In the genomic region with DNA sequence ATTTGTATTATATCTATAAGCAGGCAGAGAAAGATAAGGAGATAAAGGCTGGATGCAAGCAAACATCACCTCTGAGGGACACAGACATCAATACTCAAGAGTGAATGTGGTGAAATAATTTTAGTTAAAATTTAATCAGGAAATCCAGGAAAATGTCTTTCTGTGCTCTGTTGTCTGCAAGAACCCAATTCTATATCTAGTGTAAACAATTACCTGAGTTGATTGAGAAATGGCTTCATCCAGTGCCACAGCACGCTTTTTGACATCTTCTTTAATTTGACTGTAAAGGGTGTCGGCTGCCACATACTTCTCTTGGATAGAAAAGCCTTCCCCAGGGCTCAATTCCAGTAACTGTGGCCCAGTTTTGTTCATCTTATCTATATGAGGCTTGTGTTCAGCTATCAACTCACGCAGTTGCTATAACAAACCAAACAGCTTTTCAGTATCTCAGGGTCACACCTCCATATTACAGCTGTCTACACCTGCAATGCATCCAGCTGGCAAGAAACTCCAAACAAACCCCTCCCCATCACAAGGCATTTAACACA, we compare ENCODE assay signal across 17 cellular contexts.
DNase-seq lines count a peak whose midpoint lies in the region; ATAC-seq, FAIRE-seq and TF ChIP-seq lines count a peak whose summit lies in the region.
"Had no signal": no experiment of that assay in that cellular context is flagged by ENCODE, and none has a peak within 500 bp of the region (broad histone marks: within the 10 kb centered on the region; RNA-seq: fewer than 3 reads in every experiment).

No MANE protein-coding gene starts in this region.

- H3K36me3 ChIP-seq in K562 (ENCODE audit: control insufficient read depth, insufficient read depth, low read length) (peaks cover 3% of the 10 kb centered on the region; the same call in 1 of the 3 replicates), right atrium auricular region (peaks cover 28% of the 10 kb centered on the region), tibial artery (peaks cover 43 to 68% (median 48%) of the 10 kb centered on the region in 3 donors)

- H3K9me3 ChIP-seq in K562 (replicated peaks; ENCODE audit: control insufficient read depth, insufficient read depth, low read depth, low read length) (no peaks in the 10 kb centered on the region), right atrium auricular region (no peaks in the 10 kb centered on the region), tibial artery (no peaks in the 10 kb centered on the region)
- H3K9me3 ChIP-seq: SJCRH30 had no signal

- no peaks in the 10 kb centered on the region for H3K79me2 ChIP-seq in K562 (ENCODE audit: control insufficient read depth, insufficient read depth, low read length)

- H3K9ac ChIP-seq in K562 (ENCODE audit: insufficient read depth in 1 of 2, low read depth in 2 of 2, low read length in 2 of 2), result no peak overlapping the region

- WGBS in K562 (ENCODE audit: insufficient coverage, low coverage, missing lambda C conversion rate), result 7% methylated on average over 3 of the region's 3 CpGs

- H3K27ac ChIP-seq in K562 (ENCODE audit: extremely low read depth, low read depth, low read length), result no peak overlapping the region
- peak overlapping the region; percentile 50 to 72 for H3K27ac ChIP-seq in right atrium auricular region
- peak overlapping the region; percentile 16 to 24 for H3K27ac ChIP-seq in tibial artery
- H3K27ac ChIP-seq: C4-2B, foreskin keratinocyte, SJCRH30 had no signal

- peak; percentile 85 for FAIRE-seq in K562 (lab: Jason Lieb, UNC)
- FAIRE-seq: astrocyte had no signal

- no peak for TF ChIP-seq POLR2A in K562 (conservative IDR thresholded peaks at IDR 0.05)

- no TSS peak for BruUV-seq in K562 (replicated peaks; lab: Mats Ljungman, UMichigan)

- peak; percentile 80 for ATAC-seq in K562
- ATAC-seq in GM18907 (IDR thresholded peaks at IDR 0.05; ENCODE audit: unreplicated experiment), result no peak
- ATAC-seq in HG03565 (IDR thresholded peaks at IDR 0.05; ENCODE audit: unreplicated experiment), result no peak
- no peak for ATAC-seq in HG03175 (IDR thresholded peaks at IDR 0.05; ENCODE audit: unreplicated experiment)
- ATAC-seq: foreskin keratinocyte had no signal

- intact Hi-C loops in K562 (cut with micrococcal nuclease), result no loop called here
- intact Hi-C loops in tibial artery (cut with DNase I; ENCODE audit: low total_unique reads), result no loop called here

- no peaks in the 10 kb centered on the region for H3K27me3 ChIP-seq in K562 (ENCODE audit: control insufficient read depth in 2 of 2, insufficient read depth in 2 of 2, low read length in 2 of 2)
- no peaks in the 10 kb centered on the region for H3K27me3 ChIP-seq in right atrium auricular region
- H3K27me3 ChIP-seq in tibial artery, result no peaks in the 10 kb centered on the region
- H3K27me3 ChIP-seq: foreskin keratinocyte, SJCRH30 had no signal

- TF ChIP-seq CTCF in K562 (IDR thresholded peaks at IDR 0.05 in 2 of 3, conservative IDR thresholded peaks at IDR 0.05 in 1 of 3; ENCODE audit: insufficient read depth in 2 of 3, low read depth in 1 of 3, low read length in 3 of 3) (no peak), right atrium auricular region (IDR thresholded peaks at IDR 0.05) (no peak), tibial artery (IDR thresholded peaks at IDR 0.05) (no peak)

- no peak overlapping the region for H2AFZ ChIP-seq in K562 (ENCODE audit: low read depth, low read length)

- CTCF ChIA-PET in K562 (lab: Yijun Ruan, JAX; ENCODE audit: low intra/inter-chr PET ratio), result no interaction called here

- peak; percentile 55 for DNase-seq in NCI-H2081 treated with DMSO at 0.1 percent for 48 hours (lab: John Stamatoyannopoulos, UW)
- DNase-seq in K562 (ENCODE audit: extremely low read depth in 1 of 4, low spot score in 3 of 4), result peak; percentile 29 to 75 (median 49)
- DNase-seq in right atrium auricular region (ENCODE audit: low spot score), result no peak
- no peak for DNase-seq in tibial artery
- DNase-seq: activated CD4-positive, alpha-beta T cell treated with anti-CD3 and anti-CD28 coated beads, Interleukin-2, amount 50 U/mL, for 48 hours; foreskin keratinocyte; H9; NCI-H187 treated with DMSO at 0.1 percent for 48 hours; NK-92 treated with Interleukin-12 subunit alpha and Interleukin-12 subunit beta, amount 100 ng/mL, for 24 hours; SJCRH30; stimulated activated CD4-positive, alpha-beta T cell treated with anti-CD3 and anti-CD28 coated beads, Interleukin-15, amount 100 ng/mL, for 24 hours; T1000 had no signal

- H3K4me3 ChIP-seq in K562 (no peak overlapping the region), right atrium auricular region (no peak overlapping the region), tibial artery (no peak overlapping the region)
- H3K4me3 ChIP-seq: SJCRH30 had no signal

- POLR2A ChIA-PET in K562 (lab: Yijun Ruan, JAX), result interaction anchor here (1.0 to 1.4 kb wide), 2 partner anchors 9 to 28 kb away, joined by 3 to 5 read pairs; no protein-coding TSS in a partner anchor

- peak; percentile 73 for TF ChIP-seq EP300 in K562 (IDR thresholded peaks at IDR 0.05; ENCODE audit: low read length)

- no peak for TF ChIP-seq RAD21 in K562 (CRISPR knock-in tag; conservative IDR thresholded peaks at IDR 0.05 in 1 of 2, IDR thresholded peaks at IDR 0.05 in 1 of 2)

- in situ Hi-C loops in K562 (cut with MboI), result no loop called here

- H3K4me2 ChIP-seq in K562 (ENCODE audit: insufficient read depth, low read length), result peak overlapping the region; percentile 32; the same call in 1 of the 2 replicates

- H4K20me1 ChIP-seq in K562 (replicated peaks; ENCODE audit: control insufficient read depth, insufficient read depth, low read length), result no peaks in the 10 kb centered on the region

- peaks cover 0 to 20% of the 10 kb centered on the region in 2 experiments; a peak in 3 of 5 replicates for H3K4me1 ChIP-seq in K562 (replicated peaks in 1 of 2; ENCODE audit: control insufficient read depth in 2 of 2, insufficient read depth in 2 of 2, low read length in 2 of 2)
- peaks cover 0 to 77% of the 10 kb centered on the region in 2 donors for H3K4me1 ChIP-seq in right atrium auricular region
- H3K4me1 ChIP-seq in tibial artery, result peaks cover 6 to 83% (median 42%) of the 10 kb centered on the region in 4 donors
- H3K4me1 ChIP-seq: foreskin keratinocyte, SJCRH30 had no signal

- no peaks in the 10 kb centered on the region for H3K9me1 ChIP-seq in K562 (ENCODE audit: control insufficient read depth, insufficient read depth, low read length)

TF ChIP-seq in K562, 482 proteins besides CTCF, POLR2A, EP300 and RAD21 (continues in another document):
- TF ChIP-seq JUNB (CRISPR knock-in tag; conservative IDR thresholded peaks at IDR 0.05), result no peak
- TF ChIP-seq GATA2 (CRISPR knock-in tag; IDR thresholded peaks at IDR 0.05), result 0 out of 2 replicates have a peak, but pooled peaks have one; percentile 30
- TF ChIP-seq ZFX (CRISPR knock-in tag; IDR thresholded peaks at IDR 0.05), result no peak
- TF ChIP-seq CXXC5 (CRISPR knock-in tag; IDR thresholded peaks at IDR 0.05), result peak; percentile 78
- TF ChIP-seq SREBF2 (CRISPR knock-in tag; IDR thresholded peaks at IDR 0.05), result no peak
- no peak for TF ChIP-seq GABPB2 (CRISPR knock-in tag; conservative IDR thresholded peaks at IDR 0.05)
- no peak for TF ChIP-seq ZNF431 (CRISPR knock-in tag; IDR thresholded peaks at IDR 0.05)
- no peak for TF ChIP-seq NR2C2 (CRISPR knock-in tag; IDR thresholded peaks at IDR 0.05)
- TF ChIP-seq NR2C2 (tag; IDR thresholded peaks at IDR 0.05), result 0 out of 2 replicates have a peak, but pooled peaks have one; percentile 39
- TF ChIP-seq ZNF76 (CRISPR knock-in tag; IDR thresholded peaks at IDR 0.05; ENCODE audit: borderline replicate concordance), result no peak
- TF ChIP-seq JUND (IDR thresholded peaks at IDR 0.05; ENCODE audit: borderline replicate concordance, low read depth, low read length), result peak; percentile 28; the same call in 1 of the 2 replicates
- no peak; the same call in 2 of the 3 replicates for TF ChIP-seq JUND (tag; IDR thresholded peaks at IDR 0.05; ENCODE audit: borderline replicate concordance, low read depth, low read length)
- TF ChIP-seq DNMT1 (IDR thresholded peaks at IDR 0.05), result no peak
- no peak for TF ChIP-seq NR2F6 (CRISPR knock-in tag; IDR thresholded peaks at IDR 0.05)
- TF ChIP-seq NR2C1 (IDR thresholded peaks at IDR 0.05), result no peak
- 0 out of 2 replicates have a peak, but pooled peaks have one; percentile 27 for TF ChIP-seq NR2C1 (tag; IDR thresholded peaks at IDR 0.05)
- TF ChIP-seq GTF2A2 (tag; IDR thresholded peaks at IDR 0.05), result no peak
- TF ChIP-seq MTA2 (IDR thresholded peaks at IDR 0.05; ENCODE audit: low read depth), result peak; percentile 65
- TF ChIP-seq POLR2AphosphoS5 (IDR thresholded peaks at IDR 0.05; ENCODE audit: control insufficient read depth, insufficient read depth, low read depth, low read length), result peak; percentile 81
- TF ChIP-seq, protein P1, sequence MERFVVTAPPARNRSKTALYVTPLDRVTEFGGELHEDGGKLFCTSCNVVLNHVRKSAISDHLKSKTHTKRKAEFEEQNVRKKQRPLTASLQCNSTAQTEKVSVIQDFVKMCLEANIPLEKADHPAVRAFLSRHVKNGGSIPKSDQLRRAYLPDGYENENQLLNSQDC (CRISPR knock-in tag; IDR thresholded peaks at IDR 0.05), result no peak
- peak; percentile 30 for TF ChIP-seq DACH1 (IDR thresholded peaks at IDR 0.05; ENCODE audit: partially characterized antibody)
- no peak for TF ChIP-seq HOXB6 (CRISPR knock-in tag; IDR thresholded peaks at IDR 0.05; ENCODE audit: borderline replicate concordance)
- peak; percentile 84 for TF ChIP-seq TCF3 (CRISPR knock-in tag; IDR thresholded peaks at IDR 0.05)
- TF ChIP-seq SMARCA4 (IDR thresholded peaks at IDR 0.05), result peak; percentile 47; the same call in 1 of the 2 replicates
- no peak for TF ChIP-seq RBM14 (IDR thresholded peaks at IDR 0.05; ENCODE audit: borderline replicate concordance, insufficient read depth, low read depth, low read length)
- peak in 1 of 2 experiments; percentile 67; a peak in 1 of 4 replicates for TF ChIP-seq SIN3A (IDR thresholded peaks at IDR 0.05; ENCODE audit: borderline replicate concordance in 2 of 2, control insufficient read depth in 1 of 2, low read depth in 2 of 2, low read length in 2 of 2)
- TF ChIP-seq TRIM24 (IDR thresholded peaks at IDR 0.05), result peak; percentile 84 to 90
- no peak for TF ChIP-seq SNIP1 (IDR thresholded peaks at IDR 0.05; ENCODE audit: low read depth)
- TF ChIP-seq ZBTB17 (CRISPR knock-in tag; IDR thresholded peaks at IDR 0.05), result no peak
- 0 out of 4 replicates have a peak, but pooled peaks have one; percentile 26 to 29 for TF ChIP-seq MAZ (CRISPR knock-in tag; conservative IDR thresholded peaks at IDR 0.05 in 1 of 2, IDR thresholded peaks at IDR 0.05 in 1 of 2)

Comparison
In these comparisons a context has a peak if more than half of its experiments do, and no peak if none do; other contexts are left out.
1. DNase-seq: peak in NCI-H2081 treated with DMSO at 0.1 percent for 48 hours (single experiment) and K562 (4 of 4); none in right atrium auricular region (single experiment) and tibial artery (0 of 2).